ENCODE assay signal across 1 cellular context in the genomic region with DNA sequence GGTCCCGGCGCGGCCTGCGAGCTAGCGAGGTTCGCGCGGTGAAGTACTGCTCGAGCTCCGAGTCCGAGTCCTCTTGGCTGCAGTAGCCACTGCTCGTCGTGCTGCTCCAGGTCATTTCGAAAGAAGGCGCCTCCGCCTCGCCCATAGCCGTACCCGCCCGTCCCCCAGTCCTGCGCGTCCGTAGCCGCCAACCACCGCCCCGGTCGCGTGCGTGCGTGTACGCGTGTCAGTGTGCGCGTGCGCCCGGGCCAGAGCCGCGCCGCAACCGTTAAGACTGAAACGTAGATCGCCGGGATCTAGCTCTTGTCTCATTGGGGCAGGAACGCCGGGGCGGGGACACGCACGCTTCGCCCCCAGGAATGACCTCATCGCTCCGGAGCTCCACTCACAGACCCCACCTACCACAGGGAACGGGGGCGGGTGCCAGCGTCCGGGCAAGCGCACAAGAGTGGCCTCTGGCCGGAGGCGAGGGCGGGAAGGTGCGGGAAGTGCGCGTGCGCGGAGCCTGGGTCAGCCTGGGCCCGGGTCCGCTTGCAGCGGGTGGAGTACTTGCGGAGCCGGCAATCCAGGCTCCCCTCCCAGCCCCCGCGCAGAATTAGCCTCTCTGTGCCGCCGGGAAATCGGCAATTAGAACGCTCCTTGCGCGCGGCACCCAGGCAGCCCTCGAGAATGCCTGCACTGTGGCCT.
TF ChIP-seq lines count a peak whose summit lies in the region.

No MANE protein-coding gene starts in this region.

TF ChIP-seq in GM12878, 131 proteins besides CTCF, POLR2A, EP300 and RAD21 (continued from another document):
- TF ChIP-seq, protein P1, sequence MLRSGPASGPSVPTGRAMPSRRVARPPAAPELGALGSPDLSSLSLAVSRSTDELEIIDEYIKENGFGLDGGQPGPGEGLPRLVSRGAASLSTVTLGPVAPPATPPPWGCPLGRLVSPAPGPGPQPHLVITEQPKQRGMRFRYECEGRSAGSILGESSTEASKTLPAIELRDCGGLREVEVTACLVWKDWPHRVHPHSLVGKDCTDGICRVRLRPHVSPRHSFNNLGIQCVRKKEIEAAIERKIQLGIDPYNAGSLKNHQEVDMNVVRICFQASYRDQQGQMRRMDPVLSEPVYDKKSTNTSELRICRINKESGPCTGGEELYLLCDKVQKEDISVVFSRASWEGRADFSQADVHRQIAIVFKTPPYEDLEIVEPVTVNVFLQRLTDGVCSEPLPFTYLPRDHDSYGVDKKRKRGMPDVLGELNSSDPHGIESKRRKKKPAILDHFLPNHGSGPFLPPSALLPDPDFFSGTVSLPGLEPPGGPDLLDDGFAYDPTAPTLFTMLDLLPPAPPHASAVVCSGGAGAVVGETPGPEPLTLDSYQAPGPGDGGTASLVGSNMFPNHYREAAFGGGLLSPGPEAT (IDR thresholded peaks at IDR 0.05; ENCODE audit: low read depth), result no peak
- TF ChIP-seq BCL11A (IDR thresholded peaks at IDR 0.05; ENCODE audit: low read depth, low read length), result no peak
- TF ChIP-seq, protein P2, sequence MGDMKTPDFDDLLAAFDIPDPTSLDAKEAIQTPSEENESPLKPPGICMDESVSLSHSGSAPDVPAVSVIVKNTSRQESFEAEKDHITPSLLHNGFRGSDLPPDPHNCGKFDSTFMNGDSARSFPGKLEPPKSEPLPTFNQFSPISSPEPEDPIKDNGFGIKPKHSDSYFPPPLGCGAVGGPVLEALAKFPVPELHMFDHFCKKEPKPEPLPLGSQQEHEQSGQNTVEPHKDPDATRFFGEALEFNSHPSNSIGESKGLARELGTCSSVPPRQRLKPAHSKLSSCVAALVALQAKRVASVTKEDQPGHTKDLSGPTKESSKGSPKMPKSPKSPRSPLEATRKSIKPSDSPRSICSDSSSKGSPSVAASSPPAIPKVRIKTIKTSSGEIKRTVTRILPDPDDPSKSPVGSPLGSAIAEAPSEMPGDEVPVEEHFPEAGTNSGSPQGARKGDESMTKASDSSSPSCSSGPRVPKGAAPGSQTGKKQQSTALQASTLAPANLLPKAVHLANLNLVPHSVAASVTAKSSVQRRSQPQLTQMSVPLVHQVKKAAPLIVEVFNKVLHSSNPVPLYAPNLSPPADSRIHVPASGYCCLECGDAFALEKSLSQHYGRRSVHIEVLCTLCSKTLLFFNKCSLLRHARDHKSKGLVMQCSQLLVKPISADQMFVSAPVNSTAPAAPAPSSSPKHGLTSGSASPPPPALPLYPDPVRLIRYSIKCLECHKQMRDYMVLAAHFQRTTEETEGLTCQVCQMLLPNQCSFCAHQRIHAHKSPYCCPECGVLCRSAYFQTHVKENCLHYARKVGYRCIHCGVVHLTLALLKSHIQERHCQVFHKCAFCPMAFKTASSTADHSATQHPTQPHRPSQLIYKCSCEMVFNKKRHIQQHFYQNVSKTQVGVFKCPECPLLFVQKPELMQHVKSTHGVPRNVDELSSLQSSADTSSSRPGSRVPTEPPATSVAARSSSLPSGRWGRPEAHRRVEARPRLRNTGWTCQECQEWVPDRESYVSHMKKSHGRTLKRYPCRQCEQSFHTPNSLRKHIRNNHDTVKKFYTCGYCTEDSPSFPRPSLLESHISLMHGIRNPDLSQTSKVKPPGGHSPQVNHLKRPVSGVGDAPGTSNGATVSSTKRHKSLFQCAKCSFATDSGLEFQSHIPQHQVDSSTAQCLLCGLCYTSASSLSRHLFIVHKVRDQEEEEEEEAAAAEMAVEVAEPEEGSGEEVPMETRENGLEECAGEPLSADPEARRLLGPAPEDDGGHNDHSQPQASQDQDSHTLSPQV (IDR thresholded peaks at IDR 0.05), result no peak
- TF ChIP-seq, protein P3, sequence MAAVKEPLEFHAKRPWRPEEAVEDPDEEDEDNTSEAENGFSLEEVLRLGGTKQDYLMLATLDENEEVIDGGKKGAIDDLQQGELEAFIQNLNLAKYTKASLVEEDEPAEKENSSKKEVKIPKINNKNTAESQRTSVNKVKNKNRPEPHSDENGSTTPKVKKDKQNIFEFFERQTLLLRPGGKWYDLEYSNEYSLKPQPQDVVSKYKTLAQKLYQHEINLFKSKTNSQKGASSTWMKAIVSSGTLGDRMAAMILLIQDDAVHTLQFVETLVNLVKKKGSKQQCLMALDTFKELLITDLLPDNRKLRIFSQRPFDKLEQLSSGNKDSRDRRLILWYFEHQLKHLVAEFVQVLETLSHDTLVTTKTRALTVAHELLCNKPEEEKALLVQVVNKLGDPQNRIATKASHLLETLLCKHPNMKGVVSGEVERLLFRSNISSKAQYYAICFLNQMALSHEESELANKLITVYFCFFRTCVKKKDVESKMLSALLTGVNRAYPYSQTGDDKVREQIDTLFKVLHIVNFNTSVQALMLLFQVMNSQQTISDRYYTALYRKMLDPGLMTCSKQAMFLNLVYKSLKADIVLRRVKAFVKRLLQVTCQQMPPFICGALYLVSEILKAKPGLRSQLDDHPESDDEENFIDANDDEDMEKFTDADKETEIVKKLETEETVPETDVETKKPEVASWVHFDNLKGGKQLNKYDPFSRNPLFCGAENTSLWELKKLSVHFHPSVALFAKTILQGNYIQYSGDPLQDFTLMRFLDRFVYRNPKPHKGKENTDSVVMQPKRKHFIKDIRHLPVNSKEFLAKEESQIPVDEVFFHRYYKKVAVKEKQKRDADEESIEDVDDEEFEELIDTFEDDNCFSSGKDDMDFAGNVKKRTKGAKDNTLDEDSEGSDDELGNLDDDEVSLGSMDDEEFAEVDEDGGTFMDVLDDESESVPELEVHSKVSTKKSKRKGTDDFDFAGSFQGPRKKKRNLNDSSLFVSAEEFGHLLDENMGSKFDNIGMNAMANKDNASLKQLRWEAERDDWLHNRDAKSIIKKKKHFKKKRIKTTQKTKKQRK (IDR thresholded peaks at IDR 0.05; ENCODE audit: low read depth, low read length), result no peak
- TF ChIP-seq SREBF2 (IDR thresholded peaks at IDR 0.05; ENCODE audit: low read length), result no peak
- no peak for TF ChIP-seq WRNIP1 (IDR thresholded peaks at IDR 0.05; ENCODE audit: borderline replicate concordance, low read depth, low read length)
- no peak; the same call in 1 of the 2 replicates for TF ChIP-seq SMARCA5 (IDR thresholded peaks at IDR 0.05)
- peak; percentile 74; the same call in 1 of the 2 replicates for TF ChIP-seq CREM (IDR thresholded peaks at IDR 0.05; ENCODE audit: low read depth)
- TF ChIP-seq IKZF1 (conservative IDR thresholded peaks at IDR 0.05), result peak; percentile 5; the same call in 1 of the 2 replicates
- no peak for TF ChIP-seq MEF2A (IDR thresholded peaks at IDR 0.05; ENCODE audit: insufficient read depth, low read depth, low read length)
- TF ChIP-seq RFX5 (IDR thresholded peaks at IDR 0.05; ENCODE audit: low read depth, low read length), result peak; percentile 19; the same call in 1 of the 2 replicates
- TF ChIP-seq BACH1 (IDR thresholded peaks at IDR 0.05; ENCODE audit: borderline replicate concordance), result peak; percentile 74
- 0 out of 3 replicates have a peak, but pooled peaks have one; percentile 8 for TF ChIP-seq POU2F2 (IDR thresholded peaks at IDR 0.05; ENCODE audit: borderline replicate concordance, low read depth, low read length)
- TF ChIP-seq NRF1 (conservative IDR thresholded peaks at IDR 0.05; ENCODE audit: low read depth, low read length), result peak; percentile 52
- peak; percentile 68 for TF ChIP-seq NR2F1 (conservative IDR thresholded peaks at IDR 0.05)
- TF ChIP-seq NR2C2 (IDR thresholded peaks at IDR 0.05; ENCODE audit: borderline replicate concordance, control insufficient read depth, insufficient read length, low read depth), result no peak
- TF ChIP-seq SP1 (IDR thresholded peaks at IDR 0.05; ENCODE audit: low read depth, low read length), result peak; percentile 60
- TF ChIP-seq, protein P4, sequence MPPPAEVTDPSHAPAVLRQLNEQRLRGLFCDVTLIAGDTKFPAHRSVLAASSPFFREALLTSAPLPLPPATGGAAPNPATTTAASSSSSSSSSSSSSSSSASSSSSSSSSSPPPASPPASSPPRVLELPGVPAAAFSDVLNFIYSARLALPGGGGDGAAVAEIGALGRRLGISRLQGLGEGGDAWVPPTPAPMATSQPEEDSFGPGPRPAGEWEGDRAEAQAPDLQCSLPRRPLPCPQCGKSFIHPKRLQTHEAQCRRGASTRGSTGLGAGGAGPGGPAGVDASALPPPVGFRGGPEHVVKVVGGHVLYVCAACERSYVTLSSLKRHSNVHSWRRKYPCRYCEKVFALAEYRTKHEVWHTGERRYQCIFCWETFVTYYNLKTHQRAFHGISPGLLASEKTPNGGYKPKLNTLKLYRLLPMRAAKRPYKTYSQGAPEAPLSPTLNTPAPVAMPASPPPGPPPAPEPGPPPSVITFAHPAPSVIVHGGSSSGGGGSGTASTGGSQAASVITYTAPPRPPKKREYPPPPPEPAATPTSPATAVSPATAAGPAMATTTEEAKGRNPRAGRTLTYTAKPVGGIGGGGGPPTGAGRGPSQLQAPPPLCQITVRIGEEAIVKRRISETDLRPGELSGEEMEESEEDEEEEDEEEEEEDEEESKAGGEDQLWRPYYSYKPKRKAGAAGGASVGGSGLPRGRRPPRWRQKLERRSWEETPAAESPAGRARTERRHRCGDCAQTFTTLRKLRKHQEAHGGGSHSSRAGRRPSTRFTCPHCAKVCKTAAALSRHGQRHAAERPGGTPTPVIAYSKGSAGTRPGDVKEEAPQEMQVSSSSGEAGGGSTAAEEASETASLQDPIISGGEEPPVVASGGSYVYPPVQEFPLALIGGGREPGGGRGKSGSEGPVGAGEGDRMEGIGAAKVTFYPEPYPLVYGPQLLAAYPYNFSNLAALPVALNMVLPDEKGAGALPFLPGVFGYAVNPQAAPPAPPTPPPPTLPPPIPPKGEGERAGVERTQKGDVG (CRISPR knock-in tag; IDR thresholded peaks at IDR 0.05), result no peak
- no peak for TF ChIP-seq FOXM1 (IDR thresholded peaks at IDR 0.05; ENCODE audit: low read depth, low read length)
